3 cellular contexts compared by ENCODE assay signal in genomic region chr3:143712522-143712921, GRCh38.
"Had no signal": no experiment of that assay in that cellular context is flagged by ENCODE, and none has a peak within 500 bp of the region (broad histone marks: within the 10 kb centered on the region; RNA-seq: fewer than 3 reads in every experiment).

No MANE protein-coding gene starts in this region.

- ATAC-seq: GM12878 had no signal

- H3K4me3 ChIP-seq: GM12878 had no signal

- DNase-seq: GDM1, GF-D8 had no signal
